ENCODE assay signal across 8 cellular contexts in genomic region chr5:177023247-177023703, GRCh38. TPM values are rescaled to one million over a fixed set of nuclear protein-coding genes. Genes with fewer than 3 reads are reported as not detected.
DNase-seq lines count a peak whose midpoint lies in the region; ATAC-seq, FAIRE-seq and TF ChIP-seq lines count a peak whose summit lies in the region.

No MANE protein-coding gene starts in this region.

- H3K27me3 Mint-ChIP-seq in glutamatergic neuron (ENCODE audit: unreplicated experiment) (no peaks in the 10 kb centered on the region), progenitor cell of endocrine pancreas (no peaks in the 10 kb centered on the region)

- peaks cover 9% of the 10 kb centered on the region for H3K9me3 Mint-ChIP-seq in glutamatergic neuron (ENCODE audit: unreplicated experiment)
- no peaks in the 10 kb centered on the region for H3K9me3 Mint-ChIP-seq in progenitor cell of endocrine pancreas (ENCODE audit: low read depth)

- no peak for FAIRE-seq in GM19239 (lab: Jason Lieb, UNC)

- ATAC-seq in HG03571 (IDR thresholded peaks at IDR 0.05; ENCODE audit: unreplicated experiment) = peak; percentile 18

- H3K27ac Mint-ChIP-seq in glutamatergic neuron (ENCODE audit: unreplicated experiment) (peak overlapping the region; percentile 91), progenitor cell of endocrine pancreas (peak overlapping the region; percentile 98)

- H3K36me3 Mint-ChIP-seq in glutamatergic neuron (ENCODE audit: unreplicated experiment) (no peaks in the 10 kb centered on the region), progenitor cell of endocrine pancreas (ENCODE audit: insufficient read depth) (peaks cover 6% of the 10 kb centered on the region)

- peaks cover 6% of the 10 kb centered on the region for H3K4me1 Mint-ChIP-seq in glutamatergic neuron (ENCODE audit: low read depth, unreplicated experiment)
- peaks cover 16% of the 10 kb centered on the region for H3K4me1 Mint-ChIP-seq in progenitor cell of endocrine pancreas (ENCODE audit: low read depth)

- peak overlapping the region; percentile 100 for H3K4me3 Mint-ChIP-seq in glutamatergic neuron (ENCODE audit: unreplicated experiment)
- peak overlapping the region; percentile 99 for H3K4me3 Mint-ChIP-seq in progenitor cell of endocrine pancreas (ENCODE audit: low read depth)

- DNase-seq in stimulated activated CD4-positive, alpha-beta T cell treated with anti-CD3 and anti-CD28 coated beads, Interleukin-15, amount 100 ng/mL, for 24 hours = peak; percentile 17
- no peak for DNase-seq in stimulated activated CD4-positive, alpha-beta T cell treated with anti-CD3 and anti-CD28 coated beads, Interleukin-1b, Interleukin-23, amount 100 ng/mL, for 48 hours
- DNase-seq in activated T-cell treated with anti-CD3 and anti-CD28 coated beads, Interleukin-2, amount 50 U/mL, for 48 hours = peak; percentile 47 to 49
- DNase-seq in glutamatergic neuron (peak; percentile 16), progenitor cell of endocrine pancreas (ENCODE audit: low spot score, unreplicated experiment) (no peak), GM19239 (ENCODE audit: insufficient read length, low spot score) (no peak), kidney tubule cell (ENCODE audit: low spot score) (no peak)

- no peak for TF ChIP-seq CTCF in glutamatergic neuron (IDR thresholded peaks at IDR 0.05; ENCODE audit: partially characterized antibody, unreplicated experiment)
- no peak for TF ChIP-seq CTCF in progenitor cell of endocrine pancreas (IDR thresholded peaks at IDR 0.05; ENCODE audit: unreplicated experiment)

RNA-seq across cellular contexts. Expression of gene ZNF346, which starts 0.8 kb away (rescaled TPM):
- total RNA-seq in glutamatergic neuron (ENCODE audit: unreplicated experiment) (18.2 TPM), progenitor cell of endocrine pancreas (36.0 and 42.2 TPM in 2 replicates)

RNA-seq across cellular contexts. Expression of gene UIMC1, which starts 16.7 kb away (rescaled TPM):
- total RNA-seq in glutamatergic neuron (ENCODE audit: unreplicated experiment) = 38.5 TPM
- total RNA-seq in progenitor cell of endocrine pancreas = 47.4 and 47.6 TPM in 2 replicates

Comparison
In these comparisons a context has a peak if more than half of its experiments do, and no peak if none do; other contexts are left out.
1. DNase-seq: peak in stimulated activated CD4-positive, alpha-beta T cell treated with anti-CD3 and anti-CD28 coated beads, Interleukin-15, amount 100 ng/mL, for 24 hours (single experiment), activated T-cell treated with anti-CD3 and anti-CD28 coated beads, Interleukin-2, amount 50 U/mL, for 48 hours (2 of 2) and glutamatergic neuron (single experiment); none in stimulated activated CD4-positive, alpha-beta T cell treated with anti-CD3 and anti-CD28 coated beads, Interleukin-1b, Interleukin-23, amount 100 ng/mL, for 48 hours (single experiment), progenitor cell of endocrine pancreas (single experiment), GM19239 (single experiment) and kidney tubule cell (single experiment).